12 cellular contexts compared by ENCODE assay signal in the genomic region with DNA sequence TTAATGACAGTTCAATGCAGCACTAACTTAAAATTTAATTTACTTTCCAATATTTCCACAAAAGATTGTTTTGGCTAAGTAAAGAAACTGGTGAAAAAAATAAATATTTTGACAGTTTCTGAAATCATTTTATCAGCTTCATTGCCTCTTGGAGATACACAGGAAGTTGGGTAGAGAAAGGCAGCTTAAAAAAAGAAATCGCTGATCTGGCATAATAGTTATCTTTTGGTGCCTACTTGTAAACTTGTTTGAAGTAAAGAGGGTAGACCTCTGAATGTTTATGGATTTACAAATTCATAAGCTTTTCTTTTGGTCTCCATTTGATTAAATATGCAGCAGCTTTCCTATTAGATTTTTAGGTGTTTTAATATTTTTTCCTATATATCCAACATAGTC.
DNase-seq lines count a peak whose midpoint lies in the region; ATAC-seq and TF ChIP-seq lines count a peak whose summit lies in the region.
"Had no signal": no experiment of that assay in that cellular context is flagged by ENCODE, and none has a peak within 500 bp of the region (broad histone marks: within the 10 kb centered on the region; RNA-seq: fewer than 3 reads in every experiment).

No MANE protein-coding gene starts in this region.

- ATAC-seq in SK-N-SH treated with all-trans-retinoic acid at 6 μM for 48 hours: no peak
- ATAC-seq in naive thymus-derived CD8-positive, alpha-beta T cell: no peak
- no peak for ATAC-seq in GM21528 (IDR thresholded peaks at IDR 0.05; ENCODE audit: low FRiP score, unreplicated experiment)

- H3F3A ChIP-seq in SK-N-SH (replicated peaks; ENCODE audit: insufficient read depth): peaks cover 53% of the 10 kb centered on the region

- intact Hi-C loops in activated T-helper 2 cell treated with anti-CD3 and anti-CD28 coated beads, Interferon-gamma antibody, Interleukin-2, Interleukin-4, amounts not matched to agents 10 μg/mL and 5 μg/mL and 100 μg/mL, durations not matched to agents 14 hours and 24 hours and 36 hours (cut with micrococcal nuclease): loop anchor here (1.0 to 10.0 kb wide), 3 partner anchors 8 to 731 kb away; no protein-coding TSS in a partner anchor
- intact Hi-C loops in Caco-2 (cut with micrococcal nuclease; ENCODE audit: unreplicated experiment): no loop called here

- TF ChIP-seq CTCF in SK-N-SH (IDR thresholded peaks at IDR 0.05) (no peak), Caco-2 (IDR thresholded peaks at IDR 0.05; ENCODE audit: insufficient read depth in 1 of 2, low read depth in 1 of 2, low read length in 1 of 2, severe bottlenecking in 1 of 2, unreplicated experiment in 1 of 2) (no peak)

- peaks cover 0 to 38% of the 10 kb centered on the region in 2 experiments; a peak in 3 of 4 replicates for H3K4me1 ChIP-seq in SK-N-SH (ENCODE audit: control insufficient read depth in 1 of 2, insufficient read depth in 2 of 2, low read depth in 1 of 2, low read length in 1 of 2)
- no peaks in the 10 kb centered on the region for H3K4me1 ChIP-seq in Caco-2

- no peaks in the 10 kb centered on the region for H3K9me3 ChIP-seq in SK-N-SH
- H3K9me3 ChIP-seq in KOPT-K1 (ENCODE audit: insufficient read depth, low read length, poor library complexity, severe bottlenecking): no peaks in the 10 kb centered on the region
- H3K9me3 ChIP-seq in Caco-2: no peaks in the 10 kb centered on the region

- no peaks in the 10 kb centered on the region for H4K20me1 ChIP-seq in SK-N-SH (ENCODE audit: insufficient read depth)

- H3K27me3 ChIP-seq in SK-N-SH (ENCODE audit: insufficient read depth): no peaks in the 10 kb centered on the region
- H3K27me3 ChIP-seq in Caco-2 (replicated peaks; ENCODE audit: control insufficient read depth, insufficient read depth, low read length): no peaks in the 10 kb centered on the region

- H3K36me3 Mint-ChIP-seq in activated T-helper 2 cell treated with anti-CD3 and anti-CD28 coated beads, Interferon-gamma antibody, Interleukin-2, Interleukin-4, amounts not matched to agents 10 μg/mL and 5 μg/mL and 100 μg/mL, durations not matched to agents 14 hours and 24 hours and 36 hours (ENCODE audit: low read depth): peaks cover 70% of the 10 kb centered on the region
- peaks cover 9 to 46% (median 27%) of the 10 kb centered on the region in 3 donors for H3K36me3 Mint-ChIP-seq in naive thymus-derived CD8-positive, alpha-beta T cell
- H3K36me3 Mint-ChIP-seq in Caco-2 (ENCODE audit: insufficient read depth, unreplicated experiment): no peaks in the 10 kb centered on the region

- H3K4me3 ChIP-seq in SK-N-SH (ENCODE audit: low read depth in 2 of 2, low read length in 1 of 2) (no peak overlapping the region), Caco-2 (ENCODE audit: low read depth, low read length) (no peak overlapping the region)

- no peak for TF ChIP-seq EP300 in SK-N-SH (IDR thresholded peaks at IDR 0.05; ENCODE audit: borderline replicate concordance in 1 of 2, low read depth in 1 of 2, low read length in 1 of 2)

- no peak for TF ChIP-seq RAD21 in SK-N-SH (IDR thresholded peaks at IDR 0.05; ENCODE audit: low read length)

- peaks cover 5 to 52% of the 10 kb centered on the region in 2 experiments for H3K36me3 ChIP-seq in SK-N-SH (replicated peaks in 1 of 2; ENCODE audit: control insufficient read depth in 1 of 2, insufficient read depth in 2 of 2, low read length in 1 of 2)
- H3K36me3 ChIP-seq in KOPT-K1 (ENCODE audit: insufficient read depth, low read length): peaks cover 51% of the 10 kb centered on the region
- H3K36me3 ChIP-seq in Caco-2 (ENCODE audit: control insufficient read depth, insufficient read depth, low read length): no peaks in the 10 kb centered on the region

- DNase-seq in SK-N-SH (no peak), NCI-H226 (no peak), Caco-2 (no peak)
- DNase-seq in activated T-helper 2 cell treated with anti-CD3 and anti-CD28 coated beads, Interferon-gamma antibody, Interleukin-2, Interleukin-4, amounts not matched to agents 10 μg/mL and 5 μg/mL and 100 μg/mL, durations not matched to agents 14 hours and 24 hours and 36 hours (ENCODE audit: low spot score): no peak
- DNase-seq in naive thymus-derived CD8-positive, alpha-beta T cell: peak in 2 of 10 donors; percentile 31 to 38
- DNase-seq: 8988T; activated effector memory CD4-positive, alpha-beta T cell treated with Interleukin-2 at 50 U/mL for 16 hours; H7; NCI-H2081 treated with DMSO at 0.1 percent for 48 hours had no signal

- H3K27ac Mint-ChIP-seq in activated T-helper 2 cell treated with anti-CD3 and anti-CD28 coated beads, Interferon-gamma antibody, Interleukin-2, Interleukin-4, amounts not matched to agents 10 μg/mL and 5 μg/mL and 100 μg/mL, durations not matched to agents 14 hours and 24 hours and 36 hours: peak overlapping the region; percentile 10
- peak overlapping the region; percentile 77 to 98 (median 93) for H3K27ac Mint-ChIP-seq in naive thymus-derived CD8-positive, alpha-beta T cell
- H3K27ac Mint-ChIP-seq in Caco-2 (ENCODE audit: unreplicated experiment): no peak overlapping the region

- 0 out of 2 replicates have a peak overlapping the region, but pooled peaks have one; percentile 12 for H2AFZ ChIP-seq in SK-N-SH (ENCODE audit: low read depth)

- CTCF ChIA-PET in SK-N-SH (lab: Yijun Ruan, JAX) (no interaction called here), Caco-2 (lab: Charles Lee) (no interaction called here)

- H3K9ac ChIP-seq in SK-N-SH: peak overlapping the region; percentile 56; the same call in 1 of the 2 replicates

- BruUV-seq in Caco-2 (replicated peaks; lab: Mats Ljungman, UMichigan): no TSS peak

- peaks cover 71% of the 10 kb centered on the region for H3K79me2 ChIP-seq in SK-N-SH (ENCODE audit: insufficient read depth)

- H3K9me2 ChIP-seq in SK-N-SH: no peaks in the 10 kb centered on the region

- H3K4me2 ChIP-seq in SK-N-SH: peak overlapping the region; percentile 61; the same call in 1 of the 2 replicates

- H3K27ac ChIP-seq in SK-N-SH (ENCODE audit: low read depth in 2 of 2, low read length in 1 of 2): peak overlapping the region; percentile 81 to 100
- H3K27ac ChIP-seq in KOPT-K1 (ENCODE audit: low read depth, low read length, poor library complexity, severe bottlenecking): peak overlapping the region; percentile 69

- 96% methylated on average over 1 of the region's 1 CpG for WGBS in SK-N-SH (ENCODE audit: low lambda C conversion rate)

- peaks cover 59% of the 10 kb centered on the region for H3K4me1 Mint-ChIP-seq in activated T-helper 2 cell treated with anti-CD3 and anti-CD28 coated beads, Interferon-gamma antibody, Interleukin-2, Interleukin-4, amounts not matched to agents 10 μg/mL and 5 μg/mL and 100 μg/mL, durations not matched to agents 14 hours and 24 hours and 36 hours (ENCODE audit: low read depth)
- peaks cover 11 to 84% (median 60%) of the 10 kb centered on the region in 4 donors for H3K4me1 Mint-ChIP-seq in naive thymus-derived CD8-positive, alpha-beta T cell
- H3K4me1 Mint-ChIP-seq in Caco-2 (ENCODE audit: low read depth, unreplicated experiment): peaks cover 9% of the 10 kb centered on the region

- H3K4me3 Mint-ChIP-seq in activated T-helper 2 cell treated with anti-CD3 and anti-CD28 coated beads, Interferon-gamma antibody, Interleukin-2, Interleukin-4, amounts not matched to agents 10 μg/mL and 5 μg/mL and 100 μg/mL, durations not matched to agents 14 hours and 24 hours and 36 hours (ENCODE audit: low read depth): no peak overlapping the region
- H3K4me3 Mint-ChIP-seq in naive thymus-derived CD8-positive, alpha-beta T cell: peak overlapping the region in 9 of 10 donors; percentile 59 to 94 (median 88)
- H3K4me3 Mint-ChIP-seq in Caco-2 (ENCODE audit: unreplicated experiment): no peak overlapping the region

- POLR2A ChIA-PET in SK-N-SH (lab: Yijun Ruan, JAX): no interaction called here
- POLR2A ChIA-PET in naive thymus-derived CD8-positive, alpha-beta T cell (lab: Charles Lee): interaction anchor here (1.4 to 8.9 kb wide), 2 partner anchors 8 to 15 kb away, joined by 5 to 231 read pairs; no protein-coding TSS in a partner anchor
- POLR2A ChIA-PET in Caco-2 (lab: Charles Lee): no interaction called here

- no peaks in the 10 kb centered on the region for H3K9me3 Mint-ChIP-seq in activated T-helper 2 cell treated with anti-CD3 and anti-CD28 coated beads, Interferon-gamma antibody, Interleukin-2, Interleukin-4, amounts not matched to agents 10 μg/mL and 5 μg/mL and 100 μg/mL, durations not matched to agents 14 hours and 24 hours and 36 hours
- H3K9me3 Mint-ChIP-seq in naive thymus-derived CD8-positive, alpha-beta T cell: no peaks in the 10 kb centered on the region
- no peaks in the 10 kb centered on the region for H3K9me3 Mint-ChIP-seq in Caco-2 (ENCODE audit: unreplicated experiment)

- no peaks in the 10 kb centered on the region for H3K27me3 Mint-ChIP-seq in activated T-helper 2 cell treated with anti-CD3 and anti-CD28 coated beads, Interferon-gamma antibody, Interleukin-2, Interleukin-4, amounts not matched to agents 10 μg/mL and 5 μg/mL and 100 μg/mL, durations not matched to agents 14 hours and 24 hours and 36 hours (ENCODE audit: low read depth)
- H3K27me3 Mint-ChIP-seq in naive thymus-derived CD8-positive, alpha-beta T cell: no peaks in the 10 kb centered on the region
- H3K27me3 Mint-ChIP-seq in Caco-2 (ENCODE audit: insufficient read depth, unreplicated experiment): no peaks in the 10 kb centered on the region

TF ChIP-seq in SK-N-SH, 30 proteins besides CTCF, POLR2A, EP300 and RAD21 (continues in another document):
- TF ChIP-seq RCOR1 (IDR thresholded peaks at IDR 0.05; ENCODE audit: low read length) (no peak), NFIC (IDR thresholded peaks at IDR 0.05; ENCODE audit: borderline replicate concordance) (no peak), EZH2phosphoT487 (IDR thresholded peaks at IDR 0.05; ENCODE audit: borderline replicate concordance, low read depth) (no peak)

Comparison
In these comparisons a context has a peak if more than half of its experiments do, and no peak if none do; other contexts are left out.
1. H3K4me3 Mint-ChIP-seq: peak in naive thymus-derived CD8-positive, alpha-beta T cell (9 of 10); none in activated T-helper 2 cell treated with anti-CD3 and anti-CD28 coated beads, Interferon-gamma antibody, Interleukin-2, Interleukin-4, amounts not matched to agents 10 μg/mL and 5 μg/mL and 100 μg/mL, durations not matched to agents 14 hours and 24 hours and 36 hours (single experiment) and Caco-2 (single experiment).